In the genomic region with DNA sequence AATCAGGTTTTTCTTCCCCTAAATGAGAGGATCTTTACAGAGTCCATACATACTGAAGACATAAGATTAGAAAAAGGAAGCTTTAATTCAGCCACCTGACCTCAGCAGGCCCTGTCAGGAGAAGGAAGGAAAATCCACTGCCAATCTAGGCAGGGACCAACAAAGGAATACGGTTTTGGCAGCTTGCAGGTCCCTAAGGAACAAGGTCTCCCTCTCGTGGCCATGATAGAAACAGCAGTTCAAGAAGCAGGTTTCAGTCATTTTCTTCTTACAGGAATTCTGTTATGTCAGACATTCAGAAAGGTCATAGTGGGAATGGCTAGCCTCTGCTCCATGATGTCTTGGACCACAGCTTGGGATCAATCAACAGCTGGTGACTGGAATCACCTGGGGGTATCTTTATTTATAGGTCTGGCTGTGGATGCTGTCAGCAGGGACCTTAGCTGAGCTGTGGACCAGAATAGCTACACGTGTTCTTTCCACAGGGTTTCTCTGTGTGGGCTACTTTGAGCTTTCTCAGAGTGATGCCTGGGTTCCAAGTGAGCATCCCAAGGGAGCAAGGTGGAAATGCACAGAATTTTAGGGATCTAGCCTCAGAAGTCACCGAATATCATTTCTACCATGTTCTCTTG, we compare ENCODE assay signal across 8 cellular contexts. TPM values are rescaled to one million over a fixed set of nuclear protein-coding genes. Genes with fewer than 3 reads are reported as not detected.
DNase-seq lines count a peak whose midpoint lies in the region; ATAC-seq, FAIRE-seq and TF ChIP-seq lines count a peak whose summit lies in the region.

No MANE protein-coding gene starts in this region.

- H3K27me3 Mint-ChIP-seq in activated T-helper 2 cell treated with anti-CD3 and anti-CD28 coated beads, Interferon-gamma antibody, Interleukin-2, Interleukin-4, amounts not matched to agents 10 μg/mL and 5 μg/mL and 100 μg/mL, durations not matched to agents 14 hours and 24 hours and 36 hours (ENCODE audit: low read depth): peaks cover 8% of the 10 kb centered on the region

- in situ Hi-C loops in Caki2 (cut with HindIII; ENCODE audit: low pct_unique_long_range_greater_than_20kb, low sequenced_read_pairs): no loop called here

- peaks cover 16% of the 10 kb centered on the region for H3K9me3 Mint-ChIP-seq in activated T-helper 2 cell treated with anti-CD3 and anti-CD28 coated beads, Interferon-gamma antibody, Interleukin-2, Interleukin-4, amounts not matched to agents 10 μg/mL and 5 μg/mL and 100 μg/mL, durations not matched to agents 14 hours and 24 hours and 36 hours

- peaks cover 6% of the 10 kb centered on the region for H3K36me3 Mint-ChIP-seq in activated T-helper 2 cell treated with anti-CD3 and anti-CD28 coated beads, Interferon-gamma antibody, Interleukin-2, Interleukin-4, amounts not matched to agents 10 μg/mL and 5 μg/mL and 100 μg/mL, durations not matched to agents 14 hours and 24 hours and 36 hours (ENCODE audit: low read depth)

- no peak overlapping the region for H3K4me3 Mint-ChIP-seq in activated T-helper 2 cell treated with anti-CD3 and anti-CD28 coated beads, Interferon-gamma antibody, Interleukin-2, Interleukin-4, amounts not matched to agents 10 μg/mL and 5 μg/mL and 100 μg/mL, durations not matched to agents 14 hours and 24 hours and 36 hours (ENCODE audit: low read depth)

- DNase-seq in Caki2 (ENCODE audit: low read depth) (peak; percentile 33), RPMI8226 (peak; percentile 54), bronchial epithelial cell (ENCODE audit: low read depth) (peak; percentile 74), kidney tubule cell (ENCODE audit: low spot score) (peak; percentile 80)
- DNase-seq in stimulated activated naive CD8-positive, alpha-beta T cell treated with anti-CD3 and anti-CD28 coated beads, Interleukin-15, Interleukin-2, amounts not matched to agents 100 U/mL and 50 U/mL, for 24 hours: peak; percentile 23
- no peak for DNase-seq in activated T-helper 2 cell treated with anti-CD3 and anti-CD28 coated beads, Interferon-gamma antibody, Interleukin-2, Interleukin-4, amounts not matched to agents 10 μg/mL and 5 μg/mL and 100 μg/mL, durations not matched to agents 14 hours and 24 hours and 36 hours (ENCODE audit: low spot score)

- H3K4me3 ChIP-seq in bronchial epithelial cell (ENCODE audit: low read depth, low read length): no peak overlapping the region

- peak; percentile 90 for TF ChIP-seq CTCF in LNCAP (IDR thresholded peaks at IDR 0.05)
- TF ChIP-seq CTCF in bronchial epithelial cell (IDR thresholded peaks at IDR 0.05; ENCODE audit: insufficient read depth, low read length, severe bottlenecking): peak; percentile 83

- intact Hi-C loops in activated T-helper 2 cell treated with anti-CD3 and anti-CD28 coated beads, Interferon-gamma antibody, Interleukin-2, Interleukin-4, amounts not matched to agents 10 μg/mL and 5 μg/mL and 100 μg/mL, durations not matched to agents 14 hours and 24 hours and 36 hours (cut with micrococcal nuclease): no loop called here

- H3K36me3 ChIP-seq in bronchial epithelial cell (ENCODE audit: control insufficient read depth, insufficient read depth, low read length): no peaks in the 10 kb centered on the region

- H3K4me1 Mint-ChIP-seq in activated T-helper 2 cell treated with anti-CD3 and anti-CD28 coated beads, Interferon-gamma antibody, Interleukin-2, Interleukin-4, amounts not matched to agents 10 μg/mL and 5 μg/mL and 100 μg/mL, durations not matched to agents 14 hours and 24 hours and 36 hours (ENCODE audit: low read depth): no peaks in the 10 kb centered on the region

- ATAC-seq in GM19324 (IDR thresholded peaks at IDR 0.05; ENCODE audit: low FRiP score, unreplicated experiment): peak; percentile 56
- ATAC-seq in stimulated activated naive CD8-positive, alpha-beta T cell treated with anti-CD3 and anti-CD28 coated beads, Interleukin-15, Interleukin-2, amounts not matched to agents 100 U/mL and 50 U/mL, for 24 hours: peak; percentile 57

- H3K27me3 ChIP-seq in bronchial epithelial cell (ENCODE audit: control insufficient read depth, insufficient read depth, low read length): no peaks in the 10 kb centered on the region

- no peak for FAIRE-seq in bronchial epithelial cell (lab: Jason Lieb, UNC)

- H3K27ac Mint-ChIP-seq in activated T-helper 2 cell treated with anti-CD3 and anti-CD28 coated beads, Interferon-gamma antibody, Interleukin-2, Interleukin-4, amounts not matched to agents 10 μg/mL and 5 μg/mL and 100 μg/mL, durations not matched to agents 14 hours and 24 hours and 36 hours: no peak overlapping the region

RNA-seq across cellular contexts. Expression of gene CMSS1, which starts 9.4 kb away (rescaled TPM):
- total RNA-seq in Caki2 (2014; rRNA removed; shearing (Covaris generic); ENCODE audit: low replicate concordance): 36.5 and 49.1 TPM in 2 replicates
- total RNA-seq in bronchial epithelial cell: 15.9 and 21.3 TPM in 2 replicates
- total RNA-seq in activated T-helper 2 cell treated with anti-CD3 and anti-CD28 coated beads, Interferon-gamma antibody, Interleukin-2, Interleukin-4, amounts not matched to agents 10 μg/mL and 5 μg/mL and 100 μg/mL, durations not matched to agents 14 hours and 24 hours and 36 hours: 138 and 143 TPM in 2 replicates
